20 cellular contexts compared by ENCODE assay signal in genomic region chr7:2853147-2853546, GRCh38. TPM values are rescaled to one million over a fixed set of nuclear protein-coding genes. Genes with fewer than 3 reads are reported as not detected.
DNase-seq lines count a peak whose midpoint lies in the region; ATAC-seq, FAIRE-seq and TF ChIP-seq lines count a peak whose summit lies in the region.
"Had no signal": no experiment of that assay in that cellular context is flagged by ENCODE, and none has a peak within 500 bp of the region (broad histone marks: within the 10 kb centered on the region; RNA-seq: fewer than 3 reads in every experiment).

No MANE protein-coding gene starts in this region.

- H3K27ac Mint-ChIP-seq in GM23338 (no peak overlapping the region), astrocyte (ENCODE audit: unreplicated experiment) (peak overlapping the region; percentile 34)
- H3K27ac Mint-ChIP-seq in activated CD8-positive, alpha-beta memory T cell treated with anti-CD3 and anti-CD28 coated beads, Interleukin-2, amount 10 ng/mL, durations not matched to agents 7 days and 5 days: no peak overlapping the region
- H3K27ac Mint-ChIP-seq: activated CD8-positive, alpha-beta T cell treated with anti-CD3 and anti-CD28 coated beads for 36 hours; activated T-helper 17 cell treated with anti-CD3 and anti-CD28 coated beads, Interleukin-2, amount 50 U/mL, for 72 hours; nephron progenitor cell had no signal

- no peaks in the 10 kb centered on the region for H3K36me3 ChIP-seq in GM23338 (ENCODE audit: insufficient read depth)
- H3K36me3 ChIP-seq in astrocyte (ENCODE audit: insufficient read depth, low read length): no peaks in the 10 kb centered on the region
- no peaks in the 10 kb centered on the region for H3K36me3 ChIP-seq in gastroesophageal sphincter
- H3K36me3 ChIP-seq: BE2C, upper lobe of right lung had no signal

- H3K79me2 ChIP-seq in GM23338 (replicated peaks; ENCODE audit: insufficient read depth) (no peaks in the 10 kb centered on the region), astrocyte (ENCODE audit: insufficient read depth, low read length) (no peaks in the 10 kb centered on the region)

- H3K4me1 ChIP-seq in GM23338 (ENCODE audit: insufficient read depth): no peaks in the 10 kb centered on the region; the same call in 1 of the 2 replicates
- no peaks in the 10 kb centered on the region for H3K4me1 ChIP-seq in astrocyte (ENCODE audit: insufficient read depth, low read length)
- H3K4me1 ChIP-seq in gastroesophageal sphincter: no peaks in the 10 kb centered on the region
- H3K4me1 ChIP-seq: BE2C, upper lobe of right lung had no signal

- ATAC-seq in GM23338 (no peak), gastroesophageal sphincter (peak; percentile 93), HG02852 (IDR thresholded peaks at IDR 0.05; ENCODE audit: unreplicated experiment) (no peak), HG03378 (IDR thresholded peaks at IDR 0.05; ENCODE audit: unreplicated experiment) (no peak)
- ATAC-seq in activated CD8-positive, alpha-beta memory T cell treated with anti-CD3 and anti-CD28 coated beads, Interleukin-2, amount 10 ng/mL, durations not matched to agents 7 days and 5 days: no peak
- ATAC-seq: activated CD8-positive, alpha-beta T cell treated with anti-CD3 and anti-CD28 coated beads for 36 hours; activated T-helper 17 cell treated with anti-CD3 and anti-CD28 coated beads, Interleukin-2, amount 50 U/mL, for 72 hours; upper lobe of right lung had no signal

- no peak for DNase-seq in GM23338 (ENCODE audit: low spot score)
- no peak for DNase-seq in astrocyte (ENCODE audit: low read depth)
- peak; percentile 78 for DNase-seq in skeletal muscle cell (ENCODE audit: low read depth)
- no peak for DNase-seq in NCI-H187 treated with DMSO at 0.1 percent for 48 hours (lab: John Stamatoyannopoulos, UW)
- DNase-seq in activated CD8-positive, alpha-beta memory T cell treated with anti-CD3 and anti-CD28 coated beads, Interleukin-2, amount 10 ng/mL, durations not matched to agents 7 days and 5 days: no peak
- DNase-seq: activated CD8-positive, alpha-beta T cell treated with anti-CD3 and anti-CD28 coated beads for 36 hours; BE2C; KBM-7; NCI-H1436; NCI-H524; nephron progenitor cell; OCI-M1; SK-N-SH; stimulated activated CD4-positive, alpha-beta T cell treated with anti-CD3 and anti-CD28 coated beads, Interleukin-4, amount 100 ng/mL, for 1 hour; upper lobe of right lung had no signal

- H3K4me1 Mint-ChIP-seq in GM23338 (no peaks in the 10 kb centered on the region), astrocyte (ENCODE audit: low read depth, unreplicated experiment) (peaks cover 6% of the 10 kb centered on the region)
- H3K4me1 Mint-ChIP-seq in activated CD8-positive, alpha-beta memory T cell treated with anti-CD3 and anti-CD28 coated beads, Interleukin-2, amount 10 ng/mL, durations not matched to agents 7 days and 5 days: peaks cover 8% of the 10 kb centered on the region

- H3K9me2 ChIP-seq in GM23338 (ENCODE audit: insufficient read depth): peaks cover 6% of the 10 kb centered on the region; the same call in 1 of the 2 replicates
- H3K9me2 ChIP-seq: SK-N-SH had no signal

- H4K20me1 ChIP-seq in GM23338 (replicated peaks; ENCODE audit: insufficient read depth) (no peaks in the 10 kb centered on the region), astrocyte (ENCODE audit: insufficient read depth, low read length) (no peaks in the 10 kb centered on the region)

- H3K27ac ChIP-seq in GM23338 (ENCODE audit: low read depth) (no peak overlapping the region), astrocyte (ENCODE audit: low read depth, low read length) (no peak overlapping the region), gastroesophageal sphincter (peak overlapping the region in 1 of 4 donors; percentile 33)
- H3K27ac ChIP-seq: dorsolateral prefrontal cortex, upper lobe of right lung had no signal

- H3K27me3 ChIP-seq in GM23338 (ENCODE audit: insufficient read depth) (no peaks in the 10 kb centered on the region), astrocyte (ENCODE audit: insufficient read depth, low read length) (no peaks in the 10 kb centered on the region), gastroesophageal sphincter (no peaks in the 10 kb centered on the region)
- H3K27me3 ChIP-seq: BE2C, dorsolateral prefrontal cortex, upper lobe of right lung had no signal

- 50% methylated on average over 1 of the region's 3 CpGs; no CpG with 5 or more reads in 1 of the 2 donors for WGBS in gastroesophageal sphincter (ENCODE audit: low coverage in 1 of 2), 2 donors

- H3K4me2 ChIP-seq in GM23338: no peak overlapping the region
- no peak overlapping the region for H3K4me2 ChIP-seq in astrocyte (ENCODE audit: low read length)
- H3K4me2 ChIP-seq: SK-N-SH had no signal

- H3K4me3 ChIP-seq in GM23338: no peak overlapping the region
- no peak overlapping the region for H3K4me3 ChIP-seq in astrocyte (ENCODE audit: insufficient read depth, low read depth, low read length)
- H3K4me3 ChIP-seq in gastroesophageal sphincter: no peak overlapping the region
- H3K4me3 ChIP-seq in skeletal muscle cell (ENCODE audit: low read depth, low read length): no peak overlapping the region
- H3K4me3 ChIP-seq: dorsolateral prefrontal cortex, upper lobe of right lung had no signal

- H3K9me3 Mint-ChIP-seq in GM23338 (no peaks in the 10 kb centered on the region), astrocyte (ENCODE audit: unreplicated experiment) (peaks cover 2% of the 10 kb centered on the region)
- no peaks in the 10 kb centered on the region for H3K9me3 Mint-ChIP-seq in activated CD8-positive, alpha-beta memory T cell treated with anti-CD3 and anti-CD28 coated beads, Interleukin-2, amount 10 ng/mL, durations not matched to agents 7 days and 5 days (ENCODE audit: low read depth)
- H3K9me3 Mint-ChIP-seq: activated CD8-positive, alpha-beta T cell treated with anti-CD3 and anti-CD28 coated beads for 36 hours; activated T-helper 17 cell treated with anti-CD3 and anti-CD28 coated beads, Interleukin-2, amount 50 U/mL, for 72 hours had no signal

- CTCF ChIA-PET in activated CD8-positive, alpha-beta memory T cell treated with anti-CD3 and anti-CD28 coated beads, Interleukin-2, amount 10 ng/mL, durations not matched to agents 7 days and 5 days (lab: Charles Lee): interaction anchor here (0.7 to 3.7 kb wide), 3 partner anchors 12 to 81 kb away, joined by 3 to 18 read pairs (median 4); no protein-coding TSS in a partner anchor

- FAIRE-seq in astrocyte (lab: Jason Lieb, UNC): no peak

- no peak for TF ChIP-seq POLR2A in gastroesophageal sphincter (IDR thresholded peaks at IDR 0.05)

- TF ChIP-seq CTCF in GM23338 (conservative IDR thresholded peaks at IDR 0.05; ENCODE audit: low read depth in 2 of 2) (no peak), astrocyte (IDR thresholded peaks at IDR 0.05; ENCODE audit: insufficient read depth, low read depth, low read length) (no peak), gastroesophageal sphincter (IDR thresholded peaks at IDR 0.05) (no peak)

- H3K9me3 ChIP-seq in astrocyte (ENCODE audit: insufficient read depth, low read depth, low read length) (no peaks in the 10 kb centered on the region), gastroesophageal sphincter (no peaks in the 10 kb centered on the region)
- H3K9me3 ChIP-seq: BE2C, SK-N-SH, upper lobe of right lung had no signal

- no peak overlapping the region for H3K9ac ChIP-seq in astrocyte (ENCODE audit: low read length)
- H3K9ac ChIP-seq: SK-N-SH had no signal

- H3K36me3 Mint-ChIP-seq in GM23338 (ENCODE audit: low read depth) (no peaks in the 10 kb centered on the region), astrocyte (ENCODE audit: low read depth, unreplicated experiment) (no peaks in the 10 kb centered on the region)
- no peaks in the 10 kb centered on the region for H3K36me3 Mint-ChIP-seq in activated CD8-positive, alpha-beta memory T cell treated with anti-CD3 and anti-CD28 coated beads, Interleukin-2, amount 10 ng/mL, durations not matched to agents 7 days and 5 days

- peak overlapping the region; percentile 87 for H2AFZ ChIP-seq in GM23338
- H2AFZ ChIP-seq in astrocyte (ENCODE audit: low read depth, low read length): peak overlapping the region; percentile 22

- H3F3A ChIP-seq in GM23338 (replicated peaks; ENCODE audit: low read depth): no peaks in the 10 kb centered on the region

- H3K4me3 Mint-ChIP-seq in GM23338 (no peak overlapping the region), astrocyte (ENCODE audit: unreplicated experiment) (no peak overlapping the region)
- H3K4me3 Mint-ChIP-seq in activated CD8-positive, alpha-beta memory T cell treated with anti-CD3 and anti-CD28 coated beads, Interleukin-2, amount 10 ng/mL, durations not matched to agents 7 days and 5 days: no peak overlapping the region
- H3K4me3 Mint-ChIP-seq: activated CD8-positive, alpha-beta T cell treated with anti-CD3 and anti-CD28 coated beads for 36 hours; activated T-helper 17 cell treated with anti-CD3 and anti-CD28 coated beads, Interleukin-2, amount 50 U/mL, for 72 hours; nephron progenitor cell had no signal

- peaks cover 8% of the 10 kb centered on the region for H3K27me3 Mint-ChIP-seq in GM23338 (ENCODE audit: insufficient read depth, low read depth, poor library complexity)
- no peaks in the 10 kb centered on the region for H3K27me3 Mint-ChIP-seq in astrocyte (ENCODE audit: low read depth, unreplicated experiment)
- H3K27me3 Mint-ChIP-seq in activated CD8-positive, alpha-beta memory T cell treated with anti-CD3 and anti-CD28 coated beads, Interleukin-2, amount 10 ng/mL, durations not matched to agents 7 days and 5 days: no peaks in the 10 kb centered on the region
- H3K27me3 Mint-ChIP-seq: activated CD8-positive, alpha-beta T cell treated with anti-CD3 and anti-CD28 coated beads for 36 hours; activated T-helper 17 cell treated with anti-CD3 and anti-CD28 coated beads, Interleukin-2, amount 50 U/mL, for 72 hours had no signal

- TF ChIP-seq EP300 in gastroesophageal sphincter (IDR thresholded peaks at IDR 0.05): no peak

RNA-seq across cellular contexts. Expression of gene GNA12, which starts 9.0 kb away (rescaled TPM):
- 87.7 and 99.8 TPM in 2 replicates for total RNA-seq in GM23338 (2014; rRNA removed; shearing (Covaris generic))
- polyA plus RNA-seq in GM23338 (2016; fragmentation: Nextera tagmentation; extraction: Ambion mirVana): 24.0 and 25.2 TPM in 2 replicates
- total RNA-seq in astrocyte: 67.2 and 72.7 TPM in 2 replicates
- 10 to 100 TPM; 22.5 to 63.2 (median 35.1) TPM for total RNA-seq in gastroesophageal sphincter
- 10 to 100 TPM; 14.4 to 18.6 TPM for total RNA-seq in activated CD8-positive, alpha-beta memory T cell treated with anti-CD3 and anti-CD28 coated beads, Interleukin-2, amount 10 ng/mL, durations not matched to agents 7 days and 5 days
